Comparison of ENCODE assay signal across 16 cellular contexts in the genomic region with DNA sequence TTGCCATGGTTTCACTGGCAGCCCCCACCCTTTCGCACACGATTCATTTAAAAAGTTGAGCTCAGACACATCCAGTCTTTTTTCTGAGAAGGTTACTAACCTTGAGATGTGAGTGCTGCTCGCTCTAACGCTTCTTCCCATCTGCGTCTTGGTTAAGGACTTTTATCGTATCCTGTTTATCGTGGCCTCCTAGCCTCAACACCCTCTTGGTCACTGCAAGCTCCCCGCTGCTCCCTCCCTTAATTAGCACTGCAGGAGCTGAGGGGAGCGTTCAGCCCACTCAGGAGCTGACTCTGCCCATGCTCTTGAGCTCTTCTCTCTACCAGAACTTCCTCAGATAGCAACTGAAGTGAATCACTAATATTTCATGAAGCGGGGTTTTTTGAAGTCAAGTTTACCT. TPM values are rescaled to one million over a fixed set of nuclear protein-coding genes. Genes with fewer than 3 reads are reported as not detected.
DNase-seq lines count a peak whose midpoint lies in the region; ATAC-seq, FAIRE-seq and TF ChIP-seq lines count a peak whose summit lies in the region.
"Had no signal": no experiment of that assay in that cellular context is flagged by ENCODE, and none has a peak within 500 bp of the region (broad histone marks: within the 10 kb centered on the region; RNA-seq: fewer than 3 reads in every experiment).

No MANE protein-coding gene starts in this region.

- H3K4me3 ChIP-seq in astrocyte (ENCODE audit: insufficient read depth, low read depth, low read length): no peak overlapping the region
- H3K4me3 ChIP-seq: A549, SK-N-MC, upper lobe of right lung had no signal

- no peak overlapping the region for H3K27ac Mint-ChIP-seq in activated CD4-positive, alpha-beta T cell treated with anti-CD3 and anti-CD28 coated beads, Interleukin-2, amount 10 ng/mL, durations not matched to agents 24 days and 14 days
- H3K27ac Mint-ChIP-seq in astrocyte (ENCODE audit: unreplicated experiment): no peak overlapping the region
- H3K27ac Mint-ChIP-seq: activated B cell treated with CpG ODN at 0.5 μM for 24 hours, HFFc6 had no signal

- no peak for TF ChIP-seq CTCF in astrocyte (IDR thresholded peaks at IDR 0.05; ENCODE audit: insufficient read depth, low read depth, low read length)

- H3K9ac ChIP-seq in astrocyte (ENCODE audit: low read length): no peak overlapping the region

- H3K27ac ChIP-seq in astrocyte (ENCODE audit: low read depth, low read length): no peak overlapping the region
- H3K27ac ChIP-seq: A549, SK-N-MC, upper lobe of right lung had no signal

- H3K36me3 Mint-ChIP-seq in activated CD4-positive, alpha-beta T cell treated with anti-CD3 and anti-CD28 coated beads, Interleukin-2, amount 10 ng/mL, durations not matched to agents 24 days and 14 days (ENCODE audit: low read depth): peaks cover 22% of the 10 kb centered on the region
- no peaks in the 10 kb centered on the region for H3K36me3 Mint-ChIP-seq in astrocyte (ENCODE audit: low read depth, unreplicated experiment)

- intact Hi-C loops in activated CD4-positive, alpha-beta T cell treated with anti-CD3 and anti-CD28 coated beads, Interleukin-2, amount 10 ng/mL, durations not matched to agents 24 days and 14 days (cut with micrococcal nuclease): loop anchor here (1.0 to 5.0 kb wide), 7 partner anchors 7 to 251 kb away; a partner anchor contains a TSS
- intact Hi-C loops in sciatic nerve (cut with DNase I): no loop called here

- DNase-seq in activated CD4-positive, alpha-beta T cell treated with anti-CD3 and anti-CD28 coated beads, Interleukin-2, amount 10 ng/mL, durations not matched to agents 24 days and 14 days: peak; percentile 79
- no peak for DNase-seq in activated CD4-positive, alpha-beta T cell treated with anti-CD3 and anti-CD28 coated beads, Interleukin-2, amount 50 U/mL, for 1 hour
- DNase-seq in astrocyte (ENCODE audit: low read depth): no peak
- no peak for DNase-seq in sciatic nerve (ENCODE audit: low spot score)
- no peak for DNase-seq in dermis blood vessel endothelial cell
- DNase-seq: activated B cell treated with CpG ODN at 0.5 μM for 24 hours, foreskin melanocyte, HFFc6, Karpas-422, NCI-H2081, upper lobe of right lung had no signal

- H3K4me1 Mint-ChIP-seq in activated CD4-positive, alpha-beta T cell treated with anti-CD3 and anti-CD28 coated beads, Interleukin-2, amount 10 ng/mL, durations not matched to agents 24 days and 14 days: peaks cover 30% of the 10 kb centered on the region
- peaks cover under 1% of the 10 kb centered on the region for H3K4me1 Mint-ChIP-seq in astrocyte (ENCODE audit: low read depth, unreplicated experiment)

- H4K20me1 ChIP-seq in astrocyte (ENCODE audit: insufficient read depth, low read length): no peaks in the 10 kb centered on the region

- peak overlapping the region; percentile 66 for H3K4me2 ChIP-seq in astrocyte (ENCODE audit: low read length)
- H3K4me2 ChIP-seq: A549 had no signal

- H2AFZ ChIP-seq in astrocyte (ENCODE audit: low read depth, low read length): peak overlapping the region; percentile 51

- H3K4me1 ChIP-seq in astrocyte (ENCODE audit: insufficient read depth, low read length): no peaks in the 10 kb centered on the region
- H3K4me1 ChIP-seq: A549 had no signal

- H3K4me3 Mint-ChIP-seq in activated CD4-positive, alpha-beta T cell treated with anti-CD3 and anti-CD28 coated beads, Interleukin-2, amount 10 ng/mL, durations not matched to agents 24 days and 14 days: no peak overlapping the region
- H3K4me3 Mint-ChIP-seq in astrocyte (ENCODE audit: unreplicated experiment): no peak overlapping the region
- H3K4me3 Mint-ChIP-seq: activated B cell treated with CpG ODN at 0.5 μM for 24 hours, HFFc6 had no signal

- H3K79me2 ChIP-seq in astrocyte (ENCODE audit: insufficient read depth, low read length): no peaks in the 10 kb centered on the region

- H3K27me3 Mint-ChIP-seq in activated CD4-positive, alpha-beta T cell treated with anti-CD3 and anti-CD28 coated beads, Interleukin-2, amount 10 ng/mL, durations not matched to agents 24 days and 14 days: no peaks in the 10 kb centered on the region
- no peaks in the 10 kb centered on the region for H3K27me3 Mint-ChIP-seq in astrocyte (ENCODE audit: low read depth, unreplicated experiment)
- H3K27me3 Mint-ChIP-seq: activated B cell treated with CpG ODN at 0.5 μM for 24 hours had no signal

- ATAC-seq in HG03135 (IDR thresholded peaks at IDR 0.05; ENCODE audit: unreplicated experiment) (peak; percentile 20), sciatic nerve (peak; percentile 38), GM19463 (IDR thresholded peaks at IDR 0.05; ENCODE audit: unreplicated experiment) (no peak), HG03469 (IDR thresholded peaks at IDR 0.05; ENCODE audit: unreplicated experiment) (no peak)
- ATAC-seq: A549 had no signal

- FAIRE-seq in astrocyte (lab: Jason Lieb, UNC): no peak
- FAIRE-seq: A549 had no signal

- H3K27me3 ChIP-seq in astrocyte (ENCODE audit: insufficient read depth, low read length): no peaks in the 10 kb centered on the region
- H3K27me3 ChIP-seq: upper lobe of right lung had no signal

- no peaks in the 10 kb centered on the region for H3K9me3 ChIP-seq in astrocyte (ENCODE audit: insufficient read depth, low read depth, low read length)
- H3K9me3 ChIP-seq: A549, upper lobe of right lung had no signal

- no peaks in the 10 kb centered on the region for H3K36me3 ChIP-seq in astrocyte (ENCODE audit: insufficient read depth, low read length)
- H3K36me3 ChIP-seq: upper lobe of right lung had no signal

- peaks cover 5% of the 10 kb centered on the region for H3K9me3 Mint-ChIP-seq in activated CD4-positive, alpha-beta T cell treated with anti-CD3 and anti-CD28 coated beads, Interleukin-2, amount 10 ng/mL, durations not matched to agents 24 days and 14 days
- H3K9me3 Mint-ChIP-seq in astrocyte (ENCODE audit: unreplicated experiment): peaks cover 3% of the 10 kb centered on the region
- H3K9me3 Mint-ChIP-seq: HFFc6 had no signal

RNA-seq across cellular contexts. Expression of a gene that starts 9.0 kb away (rescaled TPM):
- total RNA-seq in activated CD4-positive, alpha-beta T cell treated with anti-CD3 and anti-CD28 coated beads, Interleukin-2, amount 10 ng/mL, durations not matched to agents 24 days and 14 days: 121 and 123 TPM in 2 replicates
- total RNA-seq in astrocyte (0.07 and 0.12 TPM in 2 replicates), sciatic nerve (3.1 TPM), dermis blood vessel endothelial cell (1.0 and 2.8 TPM in 2 replicates)

Comparison
In these comparisons a context has a peak if more than half of its experiments do, and no peak if none do; other contexts are left out.
1. ATAC-seq: peak in HG03135 (single experiment) and sciatic nerve (single experiment); none in GM19463 (single experiment) and HG03469 (single experiment).
2. RNA of a gene that starts 9.0 kb away (total RNA-seq): 121 to 123 TPM in activated CD4-positive, alpha-beta T cell treated with anti-CD3 and anti-CD28 coated beads, Interleukin-2, amount 10 ng/mL, durations not matched to agents 24 days and 14 days; 3.1 TPM in sciatic nerve (single experiment), 1.0 to 2.8 TPM in dermis blood vessel endothelial cell and 0.07 to 0.12 TPM in astrocyte; every median in the first group is over 10 times any median in the second.